In the genomic region with DNA sequence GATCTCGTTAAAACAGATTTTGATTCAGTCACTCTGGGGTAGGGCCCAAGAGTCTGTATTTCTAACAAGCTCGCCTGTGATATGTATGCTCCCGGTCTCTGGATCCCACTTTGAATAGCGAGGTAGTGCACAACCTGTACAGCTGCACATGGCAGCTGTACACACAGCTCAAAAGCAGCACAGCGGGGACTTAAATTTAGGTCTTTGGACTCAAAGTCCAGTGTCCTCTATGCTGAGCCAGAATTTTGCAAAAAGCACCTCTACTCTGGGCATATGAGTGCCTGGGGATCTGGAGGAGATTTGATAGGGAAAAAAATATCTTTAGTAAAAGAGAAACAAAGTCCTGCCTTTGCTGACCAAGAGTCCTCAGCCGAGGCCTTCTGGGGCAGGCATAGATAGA, we compare ENCODE assay signal across 16 cellular contexts.
"Had no signal": no experiment of that assay in that cellular context is flagged by ENCODE, and none has a peak within 500 bp of the region (broad histone marks: within the 10 kb centered on the region; RNA-seq: fewer than 3 reads in every experiment).

No MANE protein-coding gene starts in this region.

- H3K4me3 ChIP-seq: breast epithelium, ovary had no signal

- H3K27ac Mint-ChIP-seq: activated B cell treated with CpG ODN at 0.5 μM for 24 hours; activated CD4-positive, alpha-beta T cell treated with anti-CD3 and anti-CD28 coated beads, Interleukin-2, amount 10 ng/mL, durations not matched to agents 24 days and 14 days; activated CD8-positive, alpha-beta T cell treated with anti-CD3 and anti-CD28 coated beads, Interleukin-2, amount 10 ng/mL, durations not matched to agents 7 days and 5 days; activated naive CD8-positive, alpha-beta T cell treated with anti-CD3 and anti-CD28 coated beads for 36 hours; natural killer cell treated with Interleukin-12 subunit alpha and Interleukin-12 subunit beta and Interleukin-15 and Interleukin-18, amount 100 ng/mL, for 72 hours had no signal

- H3K36me3 Mint-ChIP-seq: activated naive CD8-positive, alpha-beta T cell treated with anti-CD3 and anti-CD28 coated beads for 36 hours; natural killer cell treated with Interleukin-12 subunit alpha and Interleukin-12 subunit beta and Interleukin-15 and Interleukin-18, amount 100 ng/mL, for 72 hours had no signal

- H3K27me3 Mint-ChIP-seq: activated B cell treated with CpG ODN at 0.5 μM for 24 hours; activated CD4-positive, alpha-beta T cell treated with anti-CD3 and anti-CD28 coated beads, Interleukin-2, amount 10 ng/mL, durations not matched to agents 24 days and 14 days; activated naive CD8-positive, alpha-beta T cell treated with anti-CD3 and anti-CD28 coated beads for 36 hours; natural killer cell treated with Interleukin-12 subunit alpha and Interleukin-12 subunit beta and Interleukin-15 and Interleukin-18, amount 100 ng/mL, for 72 hours had no signal

- H3K9me3 ChIP-seq: breast epithelium, ovary had no signal

- FAIRE-seq: TTC549, urothelium cell line had no signal

- DNase-seq: activated B cell treated with CpG ODN at 0.5 μM for 24 hours; activated CD4-positive, alpha-beta T cell treated with anti-CD3 and anti-CD28 coated beads, Interleukin-2, amount 10 ng/mL, durations not matched to agents 24 days and 14 days; activated CD8-positive, alpha-beta memory T cell treated with anti-CD3 and anti-CD28 coated beads, Interleukin-2, amount 50 U/mL, for 4 hours; activated CD8-positive, alpha-beta T cell treated with anti-CD3 and anti-CD28 coated beads, Interleukin-2, amount 10 ng/mL, durations not matched to agents 7 days and 5 days; activated gamma-delta T cell treated with Interleukin-2 at 50 U/mL for 16 hours; activated naive CD8-positive, alpha-beta T cell treated with anti-CD3 and anti-CD28 coated beads for 36 hours; cerebellar nuclear complex; effector memory CD4-positive, alpha-beta T cell; foreskin keratinocyte; kidney glomerular epithelial cell; ovary; stimulated activated CD4-positive, alpha-beta T cell treated with anti-CD3 and anti-CD28 coated beads, Interleukin-1b, Interleukin-23, amount 100 ng/mL, for 48 hours had no signal

- ATAC-seq: activated CD8-positive, alpha-beta T cell treated with anti-CD3 and anti-CD28 coated beads, Interleukin-2, amount 10 ng/mL, durations not matched to agents 7 days and 5 days; foreskin keratinocyte had no signal

- H3K9me3 Mint-ChIP-seq: activated B cell treated with CpG ODN at 0.5 μM for 24 hours; activated CD4-positive, alpha-beta T cell treated with anti-CD3 and anti-CD28 coated beads, Interleukin-2, amount 10 ng/mL, durations not matched to agents 24 days and 14 days; activated naive CD8-positive, alpha-beta T cell treated with anti-CD3 and anti-CD28 coated beads for 36 hours; natural killer cell treated with Interleukin-12 subunit alpha and Interleukin-12 subunit beta and Interleukin-15 and Interleukin-18, amount 100 ng/mL, for 72 hours had no signal

- H3K4me3 Mint-ChIP-seq: activated B cell treated with CpG ODN at 0.5 μM for 24 hours; activated CD4-positive, alpha-beta T cell treated with anti-CD3 and anti-CD28 coated beads, Interleukin-2, amount 10 ng/mL, durations not matched to agents 24 days and 14 days; activated CD8-positive, alpha-beta T cell treated with anti-CD3 and anti-CD28 coated beads, Interleukin-2, amount 10 ng/mL, durations not matched to agents 7 days and 5 days; activated naive CD8-positive, alpha-beta T cell treated with anti-CD3 and anti-CD28 coated beads for 36 hours; natural killer cell treated with Interleukin-12 subunit alpha and Interleukin-12 subunit beta and Interleukin-15 and Interleukin-18, amount 100 ng/mL, for 72 hours had no signal

- H3K27me3 ChIP-seq: breast epithelium, foreskin keratinocyte, ovary had no signal

- H3K27ac ChIP-seq: breast epithelium, foreskin keratinocyte, ovary had no signal

- H3K36me3 ChIP-seq: breast epithelium, ovary had no signal
